16 cellular contexts compared by ENCODE assay signal in genomic region chr1:154778280-154778679, GRCh38.
DNase-seq lines count a peak whose midpoint lies in the region; ATAC-seq and TF ChIP-seq lines count a peak whose summit lies in the region.
"Had no signal": no experiment of that assay in that cellular context is flagged by ENCODE, and none has a peak within 500 bp of the region (broad histone marks: within the 10 kb centered on the region; RNA-seq: fewer than 3 reads in every experiment).

No MANE protein-coding gene starts in this region.

- peaks cover 6% of the 10 kb centered on the region for H3K9me3 ChIP-seq in WERI-Rb-1 (ENCODE audit: severe bottlenecking)

- ATAC-seq in HG03457 (IDR thresholded peaks at IDR 0.05; ENCODE audit: unreplicated experiment), result no peak
- ATAC-seq: A549, HepG2 had no signal

- TF ChIP-seq CTCF in WERI-Rb-1 (IDR thresholded peaks at IDR 0.05; ENCODE audit: low read depth, low read length), result peak; percentile 51; the same call in 1 of the 2 replicates

- no peak overlapping the region for H3K27ac ChIP-seq in WERI-Rb-1
- H3K27ac ChIP-seq: 22Rv1, A549, C4-2B had no signal

- DNase-seq in DMS79 treated with DMSO at 0.1 percent for 48 hours (lab: John Stamatoyannopoulos, UW) (peak; percentile 22), DMS79 (lab: John Stamatoyannopoulos, UW) (no peak), WERI-Rb-1 (no peak), left kidney (ENCODE audit: low read depth, low spot score) (peak; percentile 83), medulla oblongata (ENCODE audit: extremely low spot score) (no peak), GM03348 (ENCODE audit: low spot score) (no peak)
- DNase-seq: AML-193; CD4-positive, alpha-beta T cell; DMS153; GOT3; H7 had no signal

- no peak overlapping the region for H3K4me3 ChIP-seq in WERI-Rb-1 (ENCODE audit: low read depth, low read length)
- H3K4me3 ChIP-seq: A549 had no signal

- H3K27me3 ChIP-seq in WERI-Rb-1 (ENCODE audit: insufficient read depth, low read depth, severe bottlenecking), result no peaks in the 10 kb centered on the region

- H3K36me3 ChIP-seq in WERI-Rb-1, result no peaks in the 10 kb centered on the region

Comparison
In these comparisons a context has a peak if more than half of its experiments do, and no peak if none do; other contexts are left out.
1. DNase-seq: peak in DMS79 treated with DMSO at 0.1 percent for 48 hours (single experiment) and left kidney (single experiment); none in DMS79 (single experiment), WERI-Rb-1 (single experiment), medulla oblongata (single experiment) and GM03348 (single experiment).